19 cellular contexts compared by ENCODE assay signal in the genomic region with DNA sequence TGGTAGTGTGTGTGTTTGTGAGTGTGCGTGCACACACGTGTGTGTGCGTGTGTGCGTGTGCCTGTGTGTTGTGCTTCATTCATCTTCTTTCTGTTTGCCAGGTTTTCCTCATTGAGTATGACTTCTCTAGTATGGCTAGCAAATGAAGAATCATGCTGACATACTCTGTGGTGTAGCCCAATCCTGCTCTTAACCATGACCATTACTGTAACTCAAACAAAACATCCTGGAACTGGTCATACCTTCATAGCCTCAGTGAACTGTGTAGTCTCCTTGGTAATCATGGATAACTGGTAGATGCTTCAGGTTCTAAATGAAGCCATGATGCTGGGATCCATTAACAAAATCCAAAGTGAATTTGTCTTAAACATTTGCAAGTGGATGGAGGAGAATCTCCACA.
A peak's percentile ranks its signal among the peaks of the same experiment; 100 is the strongest.
DNase-seq lines count a peak whose midpoint lies in the region; ATAC-seq and TF ChIP-seq lines count a peak whose summit lies in the region.
"Had no signal": no experiment of that assay in that cellular context is flagged by ENCODE, and none has a peak within 500 bp of the region (broad histone marks: within the 10 kb centered on the region; RNA-seq: fewer than 3 reads in every experiment).

No MANE protein-coding gene starts in this region.

- no peaks in the 10 kb centered on the region for H3K27me3 Mint-ChIP-seq in activated CD8-positive, alpha-beta T cell treated with anti-CD3 and anti-CD28 coated beads for 36 hours
- H3K27me3 Mint-ChIP-seq in activated CD8-positive, alpha-beta T cell treated with anti-CD3 and anti-CD28 coated beads, Interleukin-2, amount 10 ng/mL, durations not matched to agents 7 days and 5 days (ENCODE audit: low read depth) = no peaks in the 10 kb centered on the region
- H3K27me3 Mint-ChIP-seq in stimulated activated naive CD8-positive, alpha-beta T cell treated with anti-CD3 and anti-CD28 coated beads, Interleukin-15, amount 100 ng/mL, for 72 hours = no peaks in the 10 kb centered on the region
- H3K27me3 Mint-ChIP-seq in activated naive CD8-positive, alpha-beta T cell treated with anti-CD3 and anti-CD28 coated beads for 36 hours = no peaks in the 10 kb centered on the region
- H3K27me3 Mint-ChIP-seq in naive thymus-derived CD8-positive, alpha-beta T cell = no peaks in the 10 kb centered on the region
- H3K27me3 Mint-ChIP-seq: CD8-positive, alpha-beta memory T cell had no signal

- peaks cover 13% of the 10 kb centered on the region for H3K36me3 Mint-ChIP-seq in activated CD8-positive, alpha-beta T cell treated with anti-CD3 and anti-CD28 coated beads for 36 hours (ENCODE audit: low read depth)
- H3K36me3 Mint-ChIP-seq in activated CD8-positive, alpha-beta T cell treated with anti-CD3 and anti-CD28 coated beads, Interleukin-2, amount 10 ng/mL, durations not matched to agents 7 days and 5 days (ENCODE audit: low read depth) = peaks cover 5% of the 10 kb centered on the region
- H3K36me3 Mint-ChIP-seq in activated naive CD8-positive, alpha-beta T cell treated with anti-CD3 and anti-CD28 coated beads for 36 hours = peaks cover 14% of the 10 kb centered on the region
- peaks cover 0 to 4% (median 3%) of the 10 kb centered on the region in 3 donors for H3K36me3 Mint-ChIP-seq in naive thymus-derived CD8-positive, alpha-beta T cell
- H3K36me3 Mint-ChIP-seq: CD14-positive monocyte had no signal

- intact Hi-C loops in activated CD8-positive, alpha-beta T cell treated with anti-CD3 and anti-CD28 coated beads for 36 hours (cut with micrococcal nuclease) = no loop called here

- H3K9me3 Mint-ChIP-seq in activated CD8-positive, alpha-beta T cell treated with anti-CD3 and anti-CD28 coated beads for 36 hours = peaks cover 4% of the 10 kb centered on the region
- H3K9me3 Mint-ChIP-seq in activated CD8-positive, alpha-beta T cell treated with anti-CD3 and anti-CD28 coated beads, Interleukin-2, amount 10 ng/mL, durations not matched to agents 7 days and 5 days (ENCODE audit: insufficient read depth) = peaks cover 4% of the 10 kb centered on the region
- no peaks in the 10 kb centered on the region for H3K9me3 Mint-ChIP-seq in stimulated activated naive CD8-positive, alpha-beta T cell treated with anti-CD3 and anti-CD28 coated beads, Interleukin-15, amount 100 ng/mL, for 72 hours
- peaks cover 9% of the 10 kb centered on the region for H3K9me3 Mint-ChIP-seq in activated naive CD8-positive, alpha-beta T cell treated with anti-CD3 and anti-CD28 coated beads for 36 hours
- peaks cover 0 to 4% (median 0%) of the 10 kb centered on the region in 9 donors for H3K9me3 Mint-ChIP-seq in naive thymus-derived CD8-positive, alpha-beta T cell
- H3K9me3 Mint-ChIP-seq: CD8-positive, alpha-beta memory T cell had no signal

- POLR2A ChIA-PET in activated CD8-positive, alpha-beta T cell treated with anti-CD3 and anti-CD28 coated beads for 36 hours (lab: Charles Lee) = interaction anchor here (1.3 to 2.5 kb wide), 2 partner anchors 10 to 18 kb away, joined by 3 to 9 read pairs; no protein-coding TSS in a partner anchor
- POLR2A ChIA-PET in activated CD8-positive, alpha-beta T cell treated with anti-CD3 and anti-CD28 coated beads, Interleukin-2, amount 10 ng/mL, durations not matched to agents 7 days and 5 days (lab: Charles Lee) = no interaction called here
- POLR2A ChIA-PET in naive thymus-derived CD8-positive, alpha-beta T cell (lab: Charles Lee) = interaction anchor here (0.7 kb wide), 1 partner anchor 21 kb away, joined by 4 read pairs; no protein-coding TSS in a partner anchor

- H3K27ac Mint-ChIP-seq in activated CD8-positive, alpha-beta T cell treated with anti-CD3 and anti-CD28 coated beads for 36 hours = peak overlapping the region; percentile 5
- no peak overlapping the region for H3K27ac Mint-ChIP-seq in activated CD8-positive, alpha-beta T cell treated with anti-CD3 and anti-CD28 coated beads, Interleukin-2, amount 10 ng/mL, durations not matched to agents 7 days and 5 days
- H3K27ac Mint-ChIP-seq in stimulated activated naive CD8-positive, alpha-beta T cell treated with anti-CD3 and anti-CD28 coated beads, Interleukin-15, amount 100 ng/mL, for 72 hours = no peak overlapping the region
- H3K27ac Mint-ChIP-seq in activated naive CD8-positive, alpha-beta T cell treated with anti-CD3 and anti-CD28 coated beads for 36 hours = peak overlapping the region; percentile 66
- peak overlapping the region in 6 of 10 donors; percentile 4 to 77 (median 45) for H3K27ac Mint-ChIP-seq in naive thymus-derived CD8-positive, alpha-beta T cell
- H3K27ac Mint-ChIP-seq: CD14-positive monocyte had no signal

- peak; percentile 33 for ATAC-seq in activated CD8-positive, alpha-beta T cell treated with anti-CD3 and anti-CD28 coated beads for 36 hours
- no peak for ATAC-seq in activated CD8-positive, alpha-beta T cell treated with anti-CD3 and anti-CD28 coated beads, Interleukin-2, amount 10 ng/mL, durations not matched to agents 7 days and 5 days
- peak; percentile 60 for ATAC-seq in stimulated activated naive CD8-positive, alpha-beta T cell treated with anti-CD3 and anti-CD28 coated beads, Interleukin-15, amount 100 ng/mL, for 72 hours
- no peak for ATAC-seq in stimulated activated naive CD8-positive, alpha-beta T cell treated with anti-CD3 and anti-CD28 coated beads, Interleukin-15, Interleukin-2, amounts not matched to agents 100 U/mL and 50 U/mL, for 24 hours
- no peak for ATAC-seq in naive thymus-derived CD8-positive, alpha-beta T cell
- ATAC-seq in HG03520 (IDR thresholded peaks at IDR 0.05; ENCODE audit: unreplicated experiment) (no peak), HG03159 (IDR thresholded peaks at IDR 0.05; ENCODE audit: unreplicated experiment) (no peak)
- ATAC-seq: GM12878 had no signal

- DNase-seq in activated CD8-positive, alpha-beta T cell treated with anti-CD3 and anti-CD28 coated beads for 36 hours = no peak
- no peak for DNase-seq in activated CD8-positive, alpha-beta T cell treated with anti-CD3 and anti-CD28 coated beads, Interleukin-2, amount 10 ng/mL, durations not matched to agents 7 days and 5 days
- no peak for DNase-seq in stimulated activated naive CD8-positive, alpha-beta T cell treated with anti-CD3 and anti-CD28 coated beads, Interleukin-15, amount 100 ng/mL, for 72 hours
- no peak for DNase-seq in stimulated activated naive CD8-positive, alpha-beta T cell treated with anti-CD3 and anti-CD28 coated beads, Interleukin-15, Interleukin-2, amounts not matched to agents 100 U/mL and 50 U/mL, for 24 hours
- DNase-seq in activated naive CD8-positive, alpha-beta T cell treated with anti-CD3 and anti-CD28 coated beads for 36 hours = no peak
- no peak for DNase-seq in naive thymus-derived CD8-positive, alpha-beta T cell
- DNase-seq: 8988T; CD8-positive, alpha-beta memory T cell; COR-L47; DMS 273 treated with DMSO at 0.1 percent for 48 hours; DMS53; DND-41; EL; GM23248; IMR-90 had no signal

- no peak for TF ChIP-seq CTCF in activated CD8-positive, alpha-beta T cell treated with anti-CD3 and anti-CD28 coated beads for 36 hours (IDR thresholded peaks at IDR 0.05)

- H3K4me3 Mint-ChIP-seq in activated CD8-positive, alpha-beta T cell treated with anti-CD3 and anti-CD28 coated beads for 36 hours = no peak overlapping the region
- H3K4me3 Mint-ChIP-seq in activated CD8-positive, alpha-beta T cell treated with anti-CD3 and anti-CD28 coated beads, Interleukin-2, amount 10 ng/mL, durations not matched to agents 7 days and 5 days = no peak overlapping the region
- no peak overlapping the region for H3K4me3 Mint-ChIP-seq in stimulated activated naive CD8-positive, alpha-beta T cell treated with anti-CD3 and anti-CD28 coated beads, Interleukin-15, amount 100 ng/mL, for 72 hours
- no peak overlapping the region for H3K4me3 Mint-ChIP-seq in activated naive CD8-positive, alpha-beta T cell treated with anti-CD3 and anti-CD28 coated beads for 36 hours
- peak overlapping the region in 3 of 10 donors; percentile 15 to 61 (median 58) for H3K4me3 Mint-ChIP-seq in naive thymus-derived CD8-positive, alpha-beta T cell
- H3K4me3 Mint-ChIP-seq: CD14-positive monocyte; CD8-positive, alpha-beta memory T cell had no signal

- CTCF ChIA-PET in activated CD8-positive, alpha-beta T cell treated with anti-CD3 and anti-CD28 coated beads for 36 hours (lab: Charles Lee) = no interaction called here
- CTCF ChIA-PET in activated CD8-positive, alpha-beta T cell treated with anti-CD3 and anti-CD28 coated beads, Interleukin-2, amount 10 ng/mL, durations not matched to agents 7 days and 5 days (lab: Charles Lee) = interaction anchor here (1.4 kb wide), 1 partner anchor 11 kb away, joined by 4 read pairs; no protein-coding TSS in a partner anchor

- peaks cover 61% of the 10 kb centered on the region for H3K4me1 Mint-ChIP-seq in activated CD8-positive, alpha-beta T cell treated with anti-CD3 and anti-CD28 coated beads for 36 hours (ENCODE audit: low read depth)
- H3K4me1 Mint-ChIP-seq in activated CD8-positive, alpha-beta T cell treated with anti-CD3 and anti-CD28 coated beads, Interleukin-2, amount 10 ng/mL, durations not matched to agents 7 days and 5 days (ENCODE audit: low read depth) = peaks cover 27% of the 10 kb centered on the region
- peaks cover 62% of the 10 kb centered on the region for H3K4me1 Mint-ChIP-seq in stimulated activated naive CD8-positive, alpha-beta T cell treated with anti-CD3 and anti-CD28 coated beads, Interleukin-15, amount 100 ng/mL, for 72 hours
- peaks cover 63% of the 10 kb centered on the region for H3K4me1 Mint-ChIP-seq in activated naive CD8-positive, alpha-beta T cell treated with anti-CD3 and anti-CD28 coated beads for 36 hours
- peaks cover 47 to 73% (median 62%) of the 10 kb centered on the region in 4 donors for H3K4me1 Mint-ChIP-seq in naive thymus-derived CD8-positive, alpha-beta T cell
- H3K4me1 Mint-ChIP-seq: CD14-positive monocyte had no signal

Comparison
In these comparisons a context has a peak if more than half of its experiments do, and no peak if none do; other contexts are left out.
1. ATAC-seq: peak in activated CD8-positive, alpha-beta T cell treated with anti-CD3 and anti-CD28 coated beads for 36 hours (single experiment) and stimulated activated naive CD8-positive, alpha-beta T cell treated with anti-CD3 and anti-CD28 coated beads, Interleukin-15, amount 100 ng/mL, for 72 hours (single experiment); none in activated CD8-positive, alpha-beta T cell treated with anti-CD3 and anti-CD28 coated beads, Interleukin-2, amount 10 ng/mL, durations not matched to agents 7 days and 5 days (single experiment), stimulated activated naive CD8-positive, alpha-beta T cell treated with anti-CD3 and anti-CD28 coated beads, Interleukin-15, Interleukin-2, amounts not matched to agents 100 U/mL and 50 U/mL, for 24 hours (single experiment), naive thymus-derived CD8-positive, alpha-beta T cell (0 of 2), HG03520 (single experiment) and HG03159 (single experiment).
2. H3K27ac Mint-ChIP-seq: peak in activated CD8-positive, alpha-beta T cell treated with anti-CD3 and anti-CD28 coated beads for 36 hours (single experiment), activated naive CD8-positive, alpha-beta T cell treated with anti-CD3 and anti-CD28 coated beads for 36 hours (single experiment) and naive thymus-derived CD8-positive, alpha-beta T cell (6 of 10); none in activated CD8-positive, alpha-beta T cell treated with anti-CD3 and anti-CD28 coated beads, Interleukin-2, amount 10 ng/mL, durations not matched to agents 7 days and 5 days (single experiment) and stimulated activated naive CD8-positive, alpha-beta T cell treated with anti-CD3 and anti-CD28 coated beads, Interleukin-15, amount 100 ng/mL, for 72 hours (0 of 2).